Comparison of ENCODE assay signal across 30 cellular contexts in the genomic region with DNA sequence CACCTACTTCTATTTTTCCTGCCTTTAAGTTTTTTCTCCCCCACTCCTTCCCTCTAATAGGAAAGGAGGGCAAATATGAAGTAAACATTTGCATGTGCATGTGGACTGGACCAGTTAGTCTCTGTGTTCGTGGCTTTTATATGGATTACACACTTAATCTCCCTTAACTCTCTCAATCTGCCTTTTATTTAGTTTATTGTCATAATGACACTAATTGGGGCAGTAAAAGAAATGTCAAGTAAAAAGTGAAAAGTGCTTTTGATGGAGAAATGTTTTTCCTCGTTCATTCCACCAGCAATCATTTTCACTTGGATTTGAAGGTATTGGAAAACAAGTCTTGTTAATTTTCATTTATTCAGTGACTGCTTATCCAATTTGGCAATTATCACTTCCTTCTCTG.
"Had no signal": no experiment of that assay in that cellular context is flagged by ENCODE, and none has a peak within 500 bp of the region (broad histone marks: within the 10 kb centered on the region; RNA-seq: fewer than 3 reads in every experiment).

No MANE protein-coding gene starts in this region.

- ATAC-seq: foreskin keratinocyte; gastroesophageal sphincter; heart left ventricle; left lobe of liver; mucosa of descending colon; right lobe of liver; stimulated activated naive CD8-positive, alpha-beta T cell treated with anti-CD3 and anti-CD28 coated beads, Interleukin-15, amount 100 ng/mL, for 72 hours had no signal

- H3K27ac Mint-ChIP-seq: dendritic cell treated with granulocyte-macrophage colony-stimulating factor and Interleukin-4, amounts not matched to agents 40 ng/mL and 50 ng/mL, for 4 days; endodermal cell; mesothelial cell of epicardium; nephron progenitor cell; progenitor cell of endocrine pancreas; stimulated activated naive CD8-positive, alpha-beta T cell treated with anti-CD3 and anti-CD28 coated beads, Interleukin-15, amount 100 ng/mL, for 72 hours had no signal

- FAIRE-seq: kidney had no signal

- H3K27me3 ChIP-seq: colonic mucosa, esophagus muscularis mucosa, foreskin keratinocyte, gastroesophageal sphincter, heart left ventricle, hepatocyte, right lobe of liver, suprapubic skin, transverse colon, vagina had no signal

- H3K9me3 Mint-ChIP-seq: dendritic cell treated with granulocyte-macrophage colony-stimulating factor and Interleukin-4, amounts not matched to agents 40 ng/mL and 50 ng/mL, for 4 days; endodermal cell; mesothelial cell of epicardium; nephron progenitor cell; stimulated activated naive CD8-positive, alpha-beta T cell treated with anti-CD3 and anti-CD28 coated beads, Interleukin-15, amount 100 ng/mL, for 72 hours had no signal

- DNase-seq: colonic mucosa; effector CD8-positive, alpha-beta T cell; endodermal cell; foreskin keratinocyte; heart left ventricle; kidney; mesenchymal stem cell; mucosa of descending colon; naive thymus-derived CD4-positive, alpha-beta T cell; nephron progenitor cell; right lobe of liver; stimulated activated CD4-positive, alpha-beta T cell treated with anti-CD3 and anti-CD28 coated beads, Interleukin-12 subunit alpha, Interleukin-12 subunit beta, amount 100 ng/mL, for 4 hours; stimulated activated CD4-positive, alpha-beta T cell treated with anti-CD3 and anti-CD28 coated beads, Interleukin-1b, Interleukin-23, amount 100 ng/mL, for 48 hours; stimulated activated CD4-positive, alpha-beta T cell treated with anti-CD3 and anti-CD28 coated beads, Interleukin-4, amount 100 ng/mL, for 1 hour; stimulated activated CD8-positive, alpha-beta memory T cell treated with anti-CD3 and anti-CD28 coated beads, Interleukin-4, amount 100 ng/mL, for 48 hours; stimulated activated naive CD4-positive, alpha-beta T cell; stimulated activated naive CD8-positive, alpha-beta T cell treated with anti-CD3 and anti-CD28 coated beads, Interleukin-15, amount 100 ng/mL, for 72 hours; transverse colon had no signal

- H3K36me3 Mint-ChIP-seq: mesothelial cell of epicardium had no signal

- H2AFZ ChIP-seq: hepatocyte, parathyroid adenoma had no signal

- H3K4me2 ChIP-seq: hepatocyte, smooth muscle cell had no signal

- H3K9ac ChIP-seq: parathyroid adenoma had no signal

- H3K4me1 Mint-ChIP-seq: stimulated activated naive CD8-positive, alpha-beta T cell treated with anti-CD3 and anti-CD28 coated beads, Interleukin-15, amount 100 ng/mL, for 72 hours had no signal

- H3K4me3 ChIP-seq: colonic mucosa, esophagus muscularis mucosa, gastroesophageal sphincter, heart left ventricle, hepatocyte, lung, mucosa of descending colon, right lobe of liver, smooth muscle cell, suprapubic skin, transverse colon, vagina had no signal

- H3K27ac ChIP-seq: colonic mucosa, esophagus muscularis mucosa, foreskin keratinocyte, gastroesophageal sphincter, heart left ventricle, hepatocyte, parathyroid adenoma, right lobe of liver, suprapubic skin, vagina had no signal

- H3K27me3 Mint-ChIP-seq: dendritic cell treated with granulocyte-macrophage colony-stimulating factor and Interleukin-4, amounts not matched to agents 40 ng/mL and 50 ng/mL, for 4 days; naive thymus-derived CD4-positive, alpha-beta T cell; progenitor cell of endocrine pancreas; stimulated activated naive CD8-positive, alpha-beta T cell treated with anti-CD3 and anti-CD28 coated beads, Interleukin-15, amount 100 ng/mL, for 72 hours had no signal

- H3K4me3 Mint-ChIP-seq: dendritic cell treated with granulocyte-macrophage colony-stimulating factor and Interleukin-4, amounts not matched to agents 40 ng/mL and 50 ng/mL, for 4 days; endodermal cell; mesothelial cell of epicardium; naive thymus-derived CD4-positive, alpha-beta T cell; nephron progenitor cell; stimulated activated naive CD8-positive, alpha-beta T cell treated with anti-CD3 and anti-CD28 coated beads, Interleukin-15, amount 100 ng/mL, for 72 hours had no signal

- H3K36me3 ChIP-seq: colonic mucosa, esophagus muscularis mucosa, suprapubic skin, transverse colon, vagina had no signal

- H3K9me3 ChIP-seq: colonic mucosa, esophagus muscularis mucosa, gastroesophageal sphincter, heart left ventricle, mucosa of descending colon, right lobe of liver, suprapubic skin, transverse colon, vagina had no signal

- H3K4me1 ChIP-seq: colonic mucosa, foreskin keratinocyte, right lobe of liver, suprapubic skin, vagina had no signal
